In genomic region chr19:46180701-46181385, GRCh38 we compare ENCODE assay signal across 13 cellular contexts. TPM values are rescaled to one million over a fixed set of nuclear protein-coding genes. Genes with fewer than 3 reads are reported as not detected.
DNase-seq lines count a peak whose midpoint lies in the region; ATAC-seq and TF ChIP-seq lines count a peak whose summit lies in the region.
"Had no signal": no experiment of that assay in that cellular context is flagged by ENCODE, and none has a peak within 500 bp of the region (broad histone marks: within the 10 kb centered on the region; RNA-seq: fewer than 3 reads in every experiment).

No MANE protein-coding gene starts in this region.

- no peak overlapping the region for H4K5ac ChIP-seq in IMR-90 (ENCODE audit: low read depth, low read length)

- intact Hi-C loops in IMR-90 (cut with micrococcal nuclease) (no loop called here), adrenal gland (cut with DNase I) (no loop called here)

- no peak overlapping the region for H3K18ac ChIP-seq in IMR-90 (ENCODE audit: low read depth, low read length)

- ATAC-seq in IMR-90 (ENCODE audit: low read depth) (no peak), GM18505 (IDR thresholded peaks at IDR 0.05; ENCODE audit: unreplicated experiment) (no peak)
- ATAC-seq: T-helper 17 cell had no signal

- peaks cover 33% of the 10 kb centered on the region for H3K27me3 ChIP-seq in IMR-90 (ENCODE audit: control insufficient read depth, insufficient read depth, low read length)
- H3K27me3 ChIP-seq in adrenal gland = no peaks in the 10 kb centered on the region
- H3K27me3 ChIP-seq in HAP-1 (ENCODE audit: low read depth) = peaks cover 20% of the 10 kb centered on the region; the same call in 1 of the 2 replicates
- H3K27me3 ChIP-seq: neural progenitor cell had no signal

- TF ChIP-seq CTCF in IMR-90 (conservative IDR thresholded peaks at IDR 0.05; ENCODE audit: low read depth, low read length) = no peak
- TF ChIP-seq CTCF in adrenal gland (IDR thresholded peaks at IDR 0.05) = no peak

- H3K4ac ChIP-seq in IMR-90 (ENCODE audit: low read depth, low read length) = no peak overlapping the region

- H3K4me3 ChIP-seq in IMR-90 (ENCODE audit: insufficient read depth, low read depth, low read length) = no peak overlapping the region
- no peak overlapping the region for H3K4me3 ChIP-seq in adrenal gland
- H3K4me3 ChIP-seq in HAP-1 = no peak overlapping the region
- H3K4me3 ChIP-seq: lung, neural progenitor cell, spleen, tibial artery had no signal

- no peak for TF ChIP-seq POLR2A in IMR-90 (IDR thresholded peaks at IDR 0.05; ENCODE audit: low read depth, low read length)
- no peak for TF ChIP-seq POLR2A in adrenal gland (IDR thresholded peaks at IDR 0.05)
- TF ChIP-seq POLR2A in GM18505 (IDR thresholded peaks at IDR 0.05; ENCODE audit: borderline replicate concordance, extremely low read depth, insufficient read depth, insufficient read length) = no peak

- H2AFZ ChIP-seq in IMR-90 (replicated peaks; ENCODE audit: low read length, poor library complexity) = no peak overlapping the region

- H3K14ac ChIP-seq in IMR-90 (replicated peaks; ENCODE audit: low read depth, low read length) = no peak overlapping the region

- no TSS peak for BruUV-seq in IMR-90 (replicated peaks; lab: Mats Ljungman, UMichigan)

- peaks cover 2% of the 10 kb centered on the region; the same call in 1 of the 2 replicates for H3K9me3 ChIP-seq in IMR-90 (ENCODE audit: control insufficient read depth, insufficient read depth, low read length)
- H3K9me3 ChIP-seq in adrenal gland (replicated peaks in 1 of 3) = no peaks in the 10 kb centered on the region
- no peaks in the 10 kb centered on the region for H3K9me3 ChIP-seq in HAP-1
- H3K9me3 ChIP-seq: spleen, tibial artery had no signal

- dilution Hi-C loops in IMR-90 (cut with HindIII; ENCODE audit: low sequenced_read_pairs, unreplicated experiment) = no loop called here

- no peak overlapping the region for H3K9ac ChIP-seq in IMR-90 (ENCODE audit: low read depth, low read length)
- H3K9ac ChIP-seq: neural progenitor cell had no signal

- H2AK9ac ChIP-seq in IMR-90 (replicated peaks; ENCODE audit: low read depth, low read length, poor library complexity) = no peak overlapping the region

- H3K56ac ChIP-seq in IMR-90 (ENCODE audit: extremely low read depth, insufficient read depth, low read length) = no peak overlapping the region

- no peaks in the 10 kb centered on the region for H3K9me1 ChIP-seq in IMR-90 (ENCODE audit: insufficient read depth, low read length)

- H2BK120ac ChIP-seq in IMR-90 (ENCODE audit: low read depth, low read length) = no peak overlapping the region

- H3K27ac ChIP-seq in IMR-90 (ENCODE audit: insufficient read depth, low read length) (no peak overlapping the region), adrenal gland (no peak overlapping the region)
- H3K27ac ChIP-seq: neural progenitor cell, spleen, tibial artery had no signal

- no peak overlapping the region for H2AK5ac ChIP-seq in IMR-90 (ENCODE audit: low read depth, low read length)

- no peak overlapping the region for H4K91ac ChIP-seq in IMR-90 (ENCODE audit: insufficient read depth, low read depth, low read length)

- in situ Hi-C loops in ACHN (cut with HindIII; ENCODE audit: low pct_ligation_motif_present, low pct_unique_long_range_greater_than_20kb, low sequenced_read_pairs) (no loop called here), IMR-90 (cut with MboI; ENCODE audit: low sequenced_read_pairs) (no loop called here), HAP-1 (cut with MboI; ENCODE audit: low sequenced_read_pairs) (loop anchor here (10.0 kb wide), 1 partner anchor 96 kb away; no protein-coding TSS in a partner anchor)

- POLR2A ChIA-PET in IMR-90 (lab: Charles Lee; ENCODE audit: unreplicated experiment) = no interaction called here

- no peaks in the 10 kb centered on the region for H4K20me1 ChIP-seq in IMR-90 (ENCODE audit: insufficient read depth, low read length)

- H3K36me3 ChIP-seq in IMR-90 (ENCODE audit: control insufficient read depth, insufficient read depth, low read length) (no peaks in the 10 kb centered on the region), adrenal gland (replicated peaks in 1 of 2) (no peaks in the 10 kb centered on the region), HAP-1 (replicated peaks) (no peaks in the 10 kb centered on the region)
- H3K36me3 ChIP-seq: neural progenitor cell, spleen, tibial artery had no signal

- WGBS in IMR-90 (ENCODE audit: extremely low coverage in 2 of 2, insufficient read length in 1 of 2), 2 experiments = 84% methylated on average over 2 of the region's 5 CpGs; no CpG with 5 or more reads in 1 of the 2 experiments
- WGBS in adrenal gland, 4 donors = 46 to 55% (median 54%) methylated on average over 5 of the region's 5 CpGs

- no peak overlapping the region for H2BK5ac ChIP-seq in IMR-90 (ENCODE audit: low read depth, low read length, poor library complexity, severe bottlenecking)

- CTCF ChIA-PET in IMR-90 (lab: Yijun Ruan, JAX) = no interaction called here

- H3K4me2 ChIP-seq in IMR-90 (ENCODE audit: low read depth, low read length) = no peak overlapping the region
- H3K4me2 ChIP-seq: neural progenitor cell had no signal

- no peak overlapping the region for H3K23ac ChIP-seq in IMR-90 (ENCODE audit: low read depth, low read length)

- DNase-seq in ACHN (peak; percentile 54), IMR-90 (peak; percentile 22), adrenal gland (peak; percentile 50 to 74 (median 63)), kidney glomerular epithelial cell (lab: John Stamatoyannopoulos, UW) (peak; percentile 65), HAP-1 (ENCODE audit: low spot score in 2 of 2) (no peak), hepatic stellate cell (ENCODE audit: low spot score) (no peak), inferior parietal cortex (ENCODE audit: extremely low spot score) (no peak)
- DNase-seq: spleen, T-helper 17 cell had no signal

- no peak for TF ChIP-seq RAD21 in IMR-90 (IDR thresholded peaks at IDR 0.05; ENCODE audit: low read length)

- H3K79me1 ChIP-seq in IMR-90 (ENCODE audit: low read depth in 1 of 2, low read length in 2 of 2) = no peaks in the 10 kb centered on the region

- no peak overlapping the region for H2BK15ac ChIP-seq in IMR-90 (ENCODE audit: low read depth, low read length)

- no peak overlapping the region for H2BK20ac ChIP-seq in IMR-90 (ENCODE audit: low read depth, low read length)

- H3K4me1 ChIP-seq in IMR-90 (ENCODE audit: control insufficient read depth, insufficient read depth, low read length) (no peaks in the 10 kb centered on the region), adrenal gland (replicated peaks in 1 of 2) (no peaks in the 10 kb centered on the region), HAP-1 (no peaks in the 10 kb centered on the region)
- H3K4me1 ChIP-seq: neural progenitor cell, tibial artery had no signal

- no peak overlapping the region for H4K8ac ChIP-seq in IMR-90 (ENCODE audit: low read depth in 2 of 2, low read length in 2 of 2)

TF ChIP-seq in IMR-90, 13 proteins besides CTCF, POLR2A, EP300 and RAD21:
- TF ChIP-seq SMC3 (IDR thresholded peaks at IDR 0.05; ENCODE audit: low read depth, low read length) = no peak
- no peak for TF ChIP-seq MXI1 (IDR thresholded peaks at IDR 0.05; ENCODE audit: borderline replicate concordance, low read depth, low read length)
- TF ChIP-seq ELK1 (IDR thresholded peaks at IDR 0.05; ENCODE audit: borderline replicate concordance, low read depth, low read length) = no peak
- no peak for TF ChIP-seq BHLHE40 (IDR thresholded peaks at IDR 0.05; ENCODE audit: low read depth, low read length)
- no peak for TF ChIP-seq CHD1 (IDR thresholded peaks at IDR 0.05; ENCODE audit: low read depth, low read length)
- no peak for TF ChIP-seq MAZ (IDR thresholded peaks at IDR 0.05; ENCODE audit: borderline replicate concordance, low read depth, low read length)
- TF ChIP-seq RFX5 (IDR thresholded peaks at IDR 0.05; ENCODE audit: low read depth, low read length) = no peak
- no peak for TF ChIP-seq CEBPB (IDR thresholded peaks at IDR 0.05; ENCODE audit: low read depth, low read length)
- TF ChIP-seq NFE2L2 (IDR thresholded peaks at IDR 0.05; ENCODE audit: low read depth, low read length) = no peak
- TF ChIP-seq FOS (IDR thresholded peaks at IDR 0.05; ENCODE audit: low read depth, low read length) = no peak

RNA-seq across cellular contexts. Expression of gene IGFL2, which starts 32.8 kb away (rescaled TPM):
- total RNA-seq in IMR-90 (2012; rRNA removed) = not detected in 2 replicates
- polyA plus RNA-seq in IMR-90 (2012; rRNA removed) = not detected in 2 replicates
- polyA plus RNA-seq in IMR-90 (2012; cell fraction: cytosol; rRNA removed) = not detected in 2 replicates
- polyA plus RNA-seq in IMR-90 (2012; cell fraction: nucleus; rRNA removed; ENCODE audit: low replicate concordance) = not detected in 2 replicates
- total RNA-seq in adrenal gland = not detected
- polyA plus RNA-seq in adrenal gland = not detected
- total RNA-seq: lung, spleen had no signal
- polyA plus RNA-seq: lung, spleen had no signal

RNA-seq across cellular contexts. Expression of gene IGFL1, which starts 48.7 kb away (rescaled TPM):
- total RNA-seq in IMR-90 (2012; rRNA removed) (not detected in 2 replicates), adrenal gland (not detected)
- polyA plus RNA-seq in IMR-90 (2012; rRNA removed) (not detected in 2 replicates), adrenal gland (not detected)
- polyA plus RNA-seq in IMR-90 (2012; cell fraction: cytosol; rRNA removed) = not detected in 2 replicates
- polyA plus RNA-seq in IMR-90 (2012; cell fraction: nucleus; rRNA removed; ENCODE audit: low replicate concordance) = not detected in 2 replicates
- total RNA-seq: lung, spleen, T-helper 17 cell had no signal
- polyA plus RNA-seq: lung, spleen had no signal

RNA-seq across cellular contexts. Expression of gene IGFL3, which starts 56.4 kb away (rescaled TPM):
- total RNA-seq in IMR-90 (2012; rRNA removed) = not detected in 2 replicates
- polyA plus RNA-seq in IMR-90 (2012; rRNA removed) = not detected in 2 replicates
- polyA plus RNA-seq in IMR-90 (2012; cell fraction: cytosol; rRNA removed) = 0.38 TPM in 1 of 2 replicates, not detected in the other
- not detected in 2 replicates for polyA plus RNA-seq in IMR-90 (2012; cell fraction: nucleus; rRNA removed; ENCODE audit: low replicate concordance)
- not detected for total RNA-seq in adrenal gland
- polyA plus RNA-seq in adrenal gland = not detected
- total RNA-seq: lung, spleen, T-helper 17 cell had no signal
- polyA plus RNA-seq: lung, spleen had no signal

Comparison
In these comparisons a context has a peak if more than half of its experiments do, and no peak if none do; other contexts are left out.
1. DNase-seq: peak in ACHN (single experiment), IMR-90 (single experiment), adrenal gland (7 of 7) and kidney glomerular epithelial cell (single experiment); none in HAP-1 (0 of 2), hepatic stellate cell (single experiment) and inferior parietal cortex (single experiment).